ENCODE assay signal across 15 cellular contexts in genomic region chrX:22395372-22395771, GRCh38.
A peak's percentile ranks its signal among the peaks of the same experiment; 100 is the strongest.
DNase-seq lines count a peak whose midpoint lies in the region; TF ChIP-seq lines count a peak whose summit lies in the region.
"Had no signal": no experiment of that assay in that cellular context is flagged by ENCODE, and none has a peak within 500 bp of the region (broad histone marks: within the 10 kb centered on the region; RNA-seq: fewer than 3 reads in every experiment).

No MANE protein-coding gene starts in this region.

- intact Hi-C loops in A673 (cut with micrococcal nuclease; ENCODE audit: unreplicated experiment) = no loop called here

- DNase-seq in A673 (ENCODE audit: low spot score) (peak; percentile 7), HT1080 (ENCODE audit: low read depth) (peak; percentile 53), amniotic epithelial cell (ENCODE audit: low read depth) (peak; percentile 68), fibroblast of pulmonary artery (ENCODE audit: low read depth) (peak; percentile 35), NCI-H748 (lab: John Stamatoyannopoulos, UW; ENCODE audit: unreplicated experiment) (no peak), GF-D8 (lab: John Stamatoyannopoulos, UW) (no peak), islet precursor cell (no peak), RPMI8226 (no peak)
- DNase-seq: activated CD4-positive, alpha-beta T cell treated with anti-CD3 and anti-CD28 coated beads, Interleukin-2, amount 10 ng/mL, durations not matched to agents 24 days and 14 days; activated naive CD4-positive, alpha-beta T cell treated with anti-CD3 and anti-CD28 coated beads for 36 hours; CD4-positive, alpha-beta T cell; NCI-H524; PC-9; stimulated activated naive CD8-positive, alpha-beta T cell treated with anti-CD3 and anti-CD28 coated beads, Interleukin-15, amount 100 ng/mL, for 72 hours had no signal

- H3K36me3 ChIP-seq in A673 (ENCODE audit: insufficient read depth, low read length, poor library complexity, severe bottlenecking) = no peaks in the 10 kb centered on the region
- H3K36me3 ChIP-seq: neutrophil had no signal

- CTCF ChIA-PET in A673 (lab: Charles Lee) = no interaction called here

- TF ChIP-seq CTCF in A673 (conservative IDR thresholded peaks at IDR 0.05; ENCODE audit: low read depth, low read length) (no peak), fibroblast of pulmonary artery (IDR thresholded peaks at IDR 0.05; ENCODE audit: low read length, missing control alignments) (no peak)

- BruUV-seq in A673 (replicated peaks; lab: Mats Ljungman, UMichigan) = no TSS peak

- H3K27me3 ChIP-seq in A673 (replicated peaks; ENCODE audit: insufficient read depth, low read depth, low read length, poor library complexity) = no peaks in the 10 kb centered on the region
- H3K27me3 ChIP-seq: neutrophil had no signal

- H3K4me3 ChIP-seq in A673 (ENCODE audit: low read depth, low read length, poor library complexity, severe bottlenecking) = no peak overlapping the region
- no peak overlapping the region for H3K4me3 ChIP-seq in fibroblast of pulmonary artery (replicated peaks; ENCODE audit: low read depth, low read length)
- H3K4me3 ChIP-seq: PC-9 had no signal

- H3K9me3 ChIP-seq in A673 (ENCODE audit: low read depth, low read length, poor library complexity, severe bottlenecking) = no peaks in the 10 kb centered on the region
- H3K9me3 ChIP-seq: neutrophil had no signal

- no peaks in the 10 kb centered on the region for H3K4me1 ChIP-seq in A673 (ENCODE audit: insufficient read depth, low read length, poor library complexity, severe bottlenecking)

- no peak overlapping the region for H3K27ac ChIP-seq in A673 (ENCODE audit: low read depth, low read length, poor library complexity, severe bottlenecking)
- H3K27ac ChIP-seq: neutrophil, PC-9 had no signal

- POLR2A ChIA-PET in A673 (lab: Charles Lee; ENCODE audit: low non-redundant PET) = no interaction called here

Comparison
In these comparisons a context has a peak if more than half of its experiments do, and no peak if none do; other contexts are left out.
1. DNase-seq: peak in A673 (single experiment), HT1080 (single experiment), amniotic epithelial cell (single experiment) and fibroblast of pulmonary artery (single experiment); none in NCI-H748 (single experiment), GF-D8 (single experiment), islet precursor cell (single experiment) and RPMI8226 (single experiment).